ENCODE assay signal across 1 cellular context in genomic region chr1:61392417-61393242, GRCh38.
A peak's percentile ranks its signal among the peaks of the same experiment; 100 is the strongest.
TF ChIP-seq lines count a peak whose summit lies in the region.

No MANE protein-coding gene starts in this region.

TF ChIP-seq in K562, 482 proteins besides CTCF, POLR2A, EP300 and RAD21 (continued from another document and continues in another):
- TF ChIP-seq CHAMP1 (IDR thresholded peaks at IDR 0.05) (no peak), NEUROD1 (IDR thresholded peaks at IDR 0.05; ENCODE audit: borderline replicate concordance, low read depth, low read length, partially characterized antibody) (no peak), BCOR (IDR thresholded peaks at IDR 0.05) (no peak), HDAC2 (IDR thresholded peaks at IDR 0.05) (0 out of 2 replicates have a peak, but pooled peaks have one; percentile 20), ZNF224 (CRISPR knock-in tag; IDR thresholded peaks at IDR 0.05) (no peak), PRPF4 (IDR thresholded peaks at IDR 0.05; ENCODE audit: insufficient read depth, low read depth, low read length, poor library complexity, severe bottlenecking) (no peak), IRF2 (CRISPR knock-in tag; IDR thresholded peaks at IDR 0.05) (no peak), SMARCE1 (IDR thresholded peaks at IDR 0.05) (peak; percentile 32; the same call in 1 of the 2 replicates), KLF10 (CRISPR knock-in tag; IDR thresholded peaks at IDR 0.05) (no peak), CXXC5 (CRISPR knock-in tag; IDR thresholded peaks at IDR 0.05) (peak; percentile 74), SAP30 (IDR thresholded peaks at IDR 0.05; ENCODE audit: borderline replicate concordance, insufficient read depth, low read depth, low read length, poor library complexity, severe bottlenecking) (no peak), STAT5B (CRISPR knock-in tag; IDR thresholded peaks at IDR 0.05) (no peak), CC2D1A (IDR thresholded peaks at IDR 0.05) (no peak), ZNF780A (CRISPR knock-in tag; IDR thresholded peaks at IDR 0.05) (no peak), CBFA2T3 (IDR thresholded peaks at IDR 0.05) (peak; percentile 49), ARID4B (CRISPR knock-in tag; IDR thresholded peaks at IDR 0.05) (no peak), BHLHE40 (IDR thresholded peaks at IDR 0.05; ENCODE audit: low read length) (peak; percentile 50), CBFA2T2 (conservative IDR thresholded peaks at IDR 0.05) (no peak), ARID2 (IDR thresholded peaks at IDR 0.05) (0 out of 2 replicates have a peak, but pooled peaks have one; percentile 44), SAFB2 (IDR thresholded peaks at IDR 0.05; ENCODE audit: borderline replicate concordance, low read depth, low read length, severe bottlenecking) (no peak), ZC3H11A (IDR thresholded peaks at IDR 0.05; ENCODE audit: low read depth, low read length) (no peak), CBFB (CRISPR knock-in tag; IDR thresholded peaks at IDR 0.05) (no peak), NFYB (IDR thresholded peaks at IDR 0.05; ENCODE audit: extremely low read depth, insufficient read length) (no peak), MTA3 (IDR thresholded peaks at IDR 0.05; ENCODE audit: borderline replicate concordance) (0 out of 2 replicates have a peak, but pooled peaks have one; percentile 20), ZNF436 (CRISPR knock-in tag; IDR thresholded peaks at IDR 0.05) (no peak), TEAD1 (CRISPR knock-in tag; IDR thresholded peaks at IDR 0.05) (no peak), ZNF561 (CRISPR knock-in tag; conservative IDR thresholded peaks at IDR 0.05) (no peak), TFAP4 (CRISPR knock-in tag; IDR thresholded peaks at IDR 0.05; ENCODE audit: borderline replicate concordance) (no peak), KDM1A (IDR thresholded peaks at IDR 0.05) (peak in 1 of 2 experiments; percentile 81; a peak in 2 of 4 replicates), ZNF586 (CRISPR knock-in tag; conservative IDR thresholded peaks at IDR 0.05) (no peak), NRF1 (conservative IDR thresholded peaks at IDR 0.05 in 1 of 2, IDR thresholded peaks at IDR 0.05 in 1 of 2) (peak; percentile 47 to 54; a peak in 3 of 4 replicates), MED1 (CRISPR knock-in tag; IDR thresholded peaks at IDR 0.05; ENCODE audit: borderline replicate concordance) (no peak), CHD4 (IDR thresholded peaks at IDR 0.05; ENCODE audit: insufficient read depth, insufficient replicate concordance, low read depth, low read length, poor library complexity, severe bottlenecking) (no peak), TOE1 (IDR thresholded peaks at IDR 0.05; ENCODE audit: borderline replicate concordance) (no peak), TOE1 (CRISPR knock-in tag; IDR thresholded peaks at IDR 0.05; ENCODE audit: borderline replicate concordance, low read depth) (no peak), PHTF2 (CRISPR knock-in tag; IDR thresholded peaks at IDR 0.05) (no peak), L3MBTL2 (IDR thresholded peaks at IDR 0.05) (peak; percentile 47; the same call in 1 of the 2 replicates), ELF1 (tag; IDR thresholded peaks at IDR 0.05) (no peak; the same call in 1 of the 2 replicates), ELF2 (CRISPR knock-in tag; IDR thresholded peaks at IDR 0.05) (no peak), ZNF316 (IDR thresholded peaks at IDR 0.05) (no peak), SMARCA4 (IDR thresholded peaks at IDR 0.05) (peak; percentile 55), TEAD4 (IDR thresholded peaks at IDR 0.05; ENCODE audit: low read length) (peak; percentile 35; the same call in 1 of the 2 replicates), TEAD4 (CRISPR knock-in tag; IDR thresholded peaks at IDR 0.05; ENCODE audit: borderline replicate concordance) (no peak), SMARCA5 (IDR thresholded peaks at IDR 0.05) (no peak), MTA1 (IDR thresholded peaks at IDR 0.05; ENCODE audit: borderline replicate concordance) (no peak), RBM39 (optimal IDR thresholded peaks at IDR 0.05; ENCODE audit: low read depth, low read length) (no peak), FOXJ2 (tag; IDR thresholded peaks at IDR 0.05) (no peak)
- TF ChIP-seq, protein P1, sequence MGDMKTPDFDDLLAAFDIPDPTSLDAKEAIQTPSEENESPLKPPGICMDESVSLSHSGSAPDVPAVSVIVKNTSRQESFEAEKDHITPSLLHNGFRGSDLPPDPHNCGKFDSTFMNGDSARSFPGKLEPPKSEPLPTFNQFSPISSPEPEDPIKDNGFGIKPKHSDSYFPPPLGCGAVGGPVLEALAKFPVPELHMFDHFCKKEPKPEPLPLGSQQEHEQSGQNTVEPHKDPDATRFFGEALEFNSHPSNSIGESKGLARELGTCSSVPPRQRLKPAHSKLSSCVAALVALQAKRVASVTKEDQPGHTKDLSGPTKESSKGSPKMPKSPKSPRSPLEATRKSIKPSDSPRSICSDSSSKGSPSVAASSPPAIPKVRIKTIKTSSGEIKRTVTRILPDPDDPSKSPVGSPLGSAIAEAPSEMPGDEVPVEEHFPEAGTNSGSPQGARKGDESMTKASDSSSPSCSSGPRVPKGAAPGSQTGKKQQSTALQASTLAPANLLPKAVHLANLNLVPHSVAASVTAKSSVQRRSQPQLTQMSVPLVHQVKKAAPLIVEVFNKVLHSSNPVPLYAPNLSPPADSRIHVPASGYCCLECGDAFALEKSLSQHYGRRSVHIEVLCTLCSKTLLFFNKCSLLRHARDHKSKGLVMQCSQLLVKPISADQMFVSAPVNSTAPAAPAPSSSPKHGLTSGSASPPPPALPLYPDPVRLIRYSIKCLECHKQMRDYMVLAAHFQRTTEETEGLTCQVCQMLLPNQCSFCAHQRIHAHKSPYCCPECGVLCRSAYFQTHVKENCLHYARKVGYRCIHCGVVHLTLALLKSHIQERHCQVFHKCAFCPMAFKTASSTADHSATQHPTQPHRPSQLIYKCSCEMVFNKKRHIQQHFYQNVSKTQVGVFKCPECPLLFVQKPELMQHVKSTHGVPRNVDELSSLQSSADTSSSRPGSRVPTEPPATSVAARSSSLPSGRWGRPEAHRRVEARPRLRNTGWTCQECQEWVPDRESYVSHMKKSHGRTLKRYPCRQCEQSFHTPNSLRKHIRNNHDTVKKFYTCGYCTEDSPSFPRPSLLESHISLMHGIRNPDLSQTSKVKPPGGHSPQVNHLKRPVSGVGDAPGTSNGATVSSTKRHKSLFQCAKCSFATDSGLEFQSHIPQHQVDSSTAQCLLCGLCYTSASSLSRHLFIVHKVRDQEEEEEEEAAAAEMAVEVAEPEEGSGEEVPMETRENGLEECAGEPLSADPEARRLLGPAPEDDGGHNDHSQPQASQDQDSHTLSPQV (IDR thresholded peaks at IDR 0.05), result peak; percentile 87
- TF ChIP-seq, protein P2, sequence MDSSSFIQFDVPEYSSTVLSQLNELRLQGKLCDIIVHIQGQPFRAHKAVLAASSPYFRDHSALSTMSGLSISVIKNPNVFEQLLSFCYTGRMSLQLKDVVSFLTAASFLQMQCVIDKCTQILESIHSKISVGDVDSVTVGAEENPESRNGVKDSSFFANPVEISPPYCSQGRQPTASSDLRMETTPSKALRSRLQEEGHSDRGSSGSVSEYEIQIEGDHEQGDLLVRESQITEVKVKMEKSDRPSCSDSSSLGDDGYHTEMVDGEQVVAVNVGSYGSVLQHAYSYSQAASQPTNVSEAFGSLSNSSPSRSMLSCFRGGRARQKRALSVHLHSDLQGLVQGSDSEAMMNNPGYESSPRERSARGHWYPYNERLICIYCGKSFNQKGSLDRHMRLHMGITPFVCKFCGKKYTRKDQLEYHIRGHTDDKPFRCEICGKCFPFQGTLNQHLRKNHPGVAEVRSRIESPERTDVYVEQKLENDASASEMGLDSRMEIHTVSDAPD (CRISPR knock-in tag; IDR thresholded peaks at IDR 0.05), result no peak
- TF ChIP-seq, protein P3, sequence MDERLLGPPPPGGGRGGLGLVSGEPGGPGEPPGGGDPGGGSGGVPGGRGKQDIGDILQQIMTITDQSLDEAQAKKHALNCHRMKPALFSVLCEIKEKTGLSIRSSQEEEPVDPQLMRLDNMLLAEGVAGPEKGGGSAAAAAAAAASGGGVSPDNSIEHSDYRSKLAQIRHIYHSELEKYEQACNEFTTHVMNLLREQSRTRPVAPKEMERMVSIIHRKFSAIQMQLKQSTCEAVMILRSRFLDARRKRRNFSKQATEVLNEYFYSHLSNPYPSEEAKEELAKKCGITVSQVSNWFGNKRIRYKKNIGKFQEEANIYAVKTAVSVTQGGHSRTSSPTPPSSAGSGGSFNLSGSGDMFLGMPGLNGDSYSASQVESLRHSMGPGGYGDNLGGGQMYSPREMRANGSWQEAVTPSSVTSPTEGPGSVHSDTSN (CRISPR knock-in tag; IDR thresholded peaks at IDR 0.05; ENCODE audit: low read depth), result no peak
- TF ChIP-seq, protein P3 (tag; conservative IDR thresholded peaks at IDR 0.05; ENCODE audit: low read depth), result no peak
- TF ChIP-seq, protein P4, sequence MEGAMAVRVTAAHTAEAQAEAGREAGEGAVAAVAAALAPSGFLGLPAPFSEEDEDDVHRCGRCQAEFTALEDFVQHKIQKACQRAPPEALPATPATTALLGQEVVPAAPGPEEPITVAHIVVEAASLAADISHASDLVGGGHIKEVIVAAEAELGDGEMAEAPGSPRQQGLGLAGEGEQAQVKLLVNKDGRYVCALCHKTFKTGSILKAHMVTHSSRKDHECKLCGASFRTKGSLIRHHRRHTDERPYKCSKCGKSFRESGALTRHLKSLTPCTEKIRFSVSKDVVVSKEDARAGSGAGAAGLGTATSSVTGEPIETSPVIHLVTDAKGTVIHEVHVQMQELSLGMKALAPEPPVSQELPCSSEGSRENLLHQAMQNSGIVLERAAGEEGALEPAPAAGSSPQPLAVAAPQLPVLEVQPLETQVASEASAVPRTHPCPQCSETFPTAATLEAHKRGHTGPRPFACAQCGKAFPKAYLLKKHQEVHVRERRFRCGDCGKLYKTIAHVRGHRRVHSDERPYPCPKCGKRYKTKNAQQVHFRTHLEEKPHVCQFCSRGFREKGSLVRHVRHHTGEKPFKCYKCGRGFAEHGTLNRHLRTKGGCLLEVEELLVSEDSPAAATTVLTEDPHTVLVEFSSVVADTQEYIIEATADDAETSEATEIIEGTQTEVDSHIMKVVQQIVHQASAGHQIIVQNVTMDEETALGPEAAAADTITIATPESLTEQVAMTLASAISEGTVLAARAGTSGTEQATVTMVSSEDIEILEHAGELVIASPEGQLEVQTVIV (CRISPR knock-in tag; IDR thresholded peaks at IDR 0.05; ENCODE audit: borderline replicate concordance), result no peak
